ENCODE assay signal across 17 cellular contexts in the genomic region with DNA sequence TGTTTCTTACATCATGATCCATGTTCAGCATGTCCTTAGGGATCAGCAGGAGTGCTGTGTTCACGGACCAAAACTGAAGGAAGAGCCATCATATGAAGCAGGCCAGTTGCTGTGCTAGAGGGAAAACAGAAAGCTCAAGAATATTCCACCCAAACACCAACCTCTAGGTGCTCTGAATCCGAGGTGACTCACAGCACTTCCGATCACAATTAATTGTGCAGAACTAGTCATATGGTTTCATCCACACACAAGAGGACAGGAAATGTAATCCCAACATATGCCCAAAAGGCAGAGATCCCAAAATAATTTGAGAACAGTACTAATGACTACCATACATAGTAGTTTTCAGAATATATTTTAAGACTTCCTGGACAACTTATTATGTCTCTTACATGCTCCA.
DNase-seq lines count a peak whose midpoint lies in the region; ATAC-seq and TF ChIP-seq lines count a peak whose summit lies in the region.
"Had no signal": no experiment of that assay in that cellular context is flagged by ENCODE, and none has a peak within 500 bp of the region (broad histone marks: within the 10 kb centered on the region; RNA-seq: fewer than 3 reads in every experiment).

No MANE protein-coding gene starts in this region.

- CTCF ChIA-PET in A673 (lab: Charles Lee) (no interaction called here), PC-9 (lab: Charles Lee) (interaction anchor here (0.5 kb wide), 1 partner anchor 95 kb away, joined by 5 read pairs; no protein-coding TSS in a partner anchor)

- BruUV-seq in A673 (replicated peaks; lab: Mats Ljungman, UMichigan) (no TSS peak), PC-9 (replicated peaks; lab: Mats Ljungman, UMichigan) (no TSS peak)

- intact Hi-C loops in A673 (cut with micrococcal nuclease; ENCODE audit: unreplicated experiment): no loop called here
- intact Hi-C loops in PC-9 (cut with micrococcal nuclease; ENCODE audit: unreplicated experiment): no loop called here
- intact Hi-C loops in activated CD4-positive, alpha-beta T cell treated with anti-CD3 and anti-CD28 coated beads, Interleukin-2, amount 10 ng/mL, durations not matched to agents 24 days and 14 days (cut with micrococcal nuclease): no loop called here

- H3K36me3 Mint-ChIP-seq in activated CD4-positive, alpha-beta T cell treated with anti-CD3 and anti-CD28 coated beads, Interleukin-2, amount 10 ng/mL, durations not matched to agents 24 days and 14 days (ENCODE audit: low read depth): no peaks in the 10 kb centered on the region

- no peaks in the 10 kb centered on the region for H3K9me2 ChIP-seq in PC-9 (ENCODE audit: insufficient read depth)

- H3K4me3 Mint-ChIP-seq in activated CD4-positive, alpha-beta T cell treated with anti-CD3 and anti-CD28 coated beads, Interleukin-2, amount 10 ng/mL, durations not matched to agents 24 days and 14 days: no peak overlapping the region
- H3K4me3 Mint-ChIP-seq: CD4-positive, alpha-beta T cell had no signal

- no peak overlapping the region for H3K4me3 ChIP-seq in A673 (ENCODE audit: low read depth, low read length, poor library complexity, severe bottlenecking)
- no peak overlapping the region for H3K4me3 ChIP-seq in PC-9
- H3K4me3 ChIP-seq: HAP-1, K562 had no signal

- no peak overlapping the region for H3K27ac Mint-ChIP-seq in activated CD4-positive, alpha-beta T cell treated with anti-CD3 and anti-CD28 coated beads, Interleukin-2, amount 10 ng/mL, durations not matched to agents 24 days and 14 days
- H3K27ac Mint-ChIP-seq: CD4-positive, alpha-beta T cell had no signal

- no peaks in the 10 kb centered on the region for H3K36me3 ChIP-seq in A673 (ENCODE audit: insufficient read depth, low read length, poor library complexity, severe bottlenecking)
- H3K36me3 ChIP-seq in PC-9 (ENCODE audit: low read depth): no peaks in the 10 kb centered on the region
- H3K36me3 ChIP-seq: HAP-1 had no signal

- POLR2A ChIA-PET in A673 (lab: Charles Lee; ENCODE audit: low non-redundant PET) (interaction anchor here (0.6 kb wide), 1 partner anchor 14 kb away, joined by 4 read pairs; no protein-coding TSS in a partner anchor), PC-9 (lab: Charles Lee; ENCODE audit: unreplicated experiment) (no interaction called here)

- no peak overlapping the region for H3K4me2 ChIP-seq in PC-9

- no peaks in the 10 kb centered on the region for H3K27me3 ChIP-seq in A673 (replicated peaks; ENCODE audit: insufficient read depth, low read depth, low read length, poor library complexity)
- no peaks in the 10 kb centered on the region for H3K27me3 ChIP-seq in PC-9 (ENCODE audit: insufficient read depth, low read depth)

- peaks cover 4% of the 10 kb centered on the region for H3K27me3 Mint-ChIP-seq in activated CD4-positive, alpha-beta T cell treated with anti-CD3 and anti-CD28 coated beads, Interleukin-2, amount 10 ng/mL, durations not matched to agents 24 days and 14 days

- peaks cover 6% of the 10 kb centered on the region for H3K4me1 Mint-ChIP-seq in activated CD4-positive, alpha-beta T cell treated with anti-CD3 and anti-CD28 coated beads, Interleukin-2, amount 10 ng/mL, durations not matched to agents 24 days and 14 days

- TF ChIP-seq CTCF in A673 (conservative IDR thresholded peaks at IDR 0.05; ENCODE audit: low read depth, low read length) (no peak), PC-9 (conservative IDR thresholded peaks at IDR 0.05) (no peak)

- H3K4me1 ChIP-seq in A673 (ENCODE audit: insufficient read depth, low read length, poor library complexity, severe bottlenecking): no peaks in the 10 kb centered on the region
- H3K4me1 ChIP-seq in PC-9 (replicated peaks; ENCODE audit: insufficient read depth): no peaks in the 10 kb centered on the region
- H3K4me1 ChIP-seq: HAP-1 had no signal

- H3K27ac ChIP-seq in A673 (ENCODE audit: low read depth, low read length, poor library complexity, severe bottlenecking): no peak overlapping the region
- no peak overlapping the region for H3K27ac ChIP-seq in PC-9
- H3K27ac ChIP-seq: C4-2B, HL-60 had no signal

- H3K9me3 Mint-ChIP-seq in activated CD4-positive, alpha-beta T cell treated with anti-CD3 and anti-CD28 coated beads, Interleukin-2, amount 10 ng/mL, durations not matched to agents 24 days and 14 days: no peaks in the 10 kb centered on the region
- H3K9me3 Mint-ChIP-seq: CD4-positive, alpha-beta T cell had no signal

- H4K20me1 ChIP-seq in PC-9 (ENCODE audit: insufficient read depth): no peaks in the 10 kb centered on the region

- peak; percentile 0 for DNase-seq in A673 (ENCODE audit: low spot score)
- DNase-seq in HT1080 (ENCODE audit: low read depth): peak; percentile 65
- peak; percentile 15 for DNase-seq in RKO (ENCODE audit: low spot score)
- DNase-seq in superior temporal gyrus (ENCODE audit: extremely low spot score): peak; percentile 14
- DNase-seq in PC-9: no peak
- DNase-seq in activated CD4-positive, alpha-beta T cell treated with anti-CD3 and anti-CD28 coated beads, Interleukin-2, amount 10 ng/mL, durations not matched to agents 24 days and 14 days: no peak
- DNase-seq: AML-193; CD4-positive, alpha-beta T cell; DMS153; DMS79; GDM1; IMR-90 had no signal

- H3K79me2 ChIP-seq in PC-9 (ENCODE audit: low read depth): no peaks in the 10 kb centered on the region

- no peak overlapping the region for H2AFZ ChIP-seq in PC-9

- no peaks in the 10 kb centered on the region for H3K9me3 ChIP-seq in A673 (ENCODE audit: low read depth, low read length, poor library complexity, severe bottlenecking)
- H3K9me3 ChIP-seq in PC-9 (ENCODE audit: insufficient read depth, low read depth): no peaks in the 10 kb centered on the region; the same call in 1 of the 2 replicates
- H3K9me3 ChIP-seq: HAP-1 had no signal

- no peaks in the 10 kb centered on the region for H3F3A ChIP-seq in PC-9 (ENCODE audit: insufficient read depth, low read depth)

- ATAC-seq in GM21423 (IDR thresholded peaks at IDR 0.05; ENCODE audit: unreplicated experiment): no peak
- ATAC-seq: K562 had no signal

Comparison
In these comparisons a context has a peak if more than half of its experiments do, and no peak if none do; other contexts are left out.
1. DNase-seq: peak in A673 (single experiment), HT1080 (single experiment), RKO (single experiment) and superior temporal gyrus (single experiment); none in PC-9 (0 of 2) and activated CD4-positive, alpha-beta T cell treated with anti-CD3 and anti-CD28 coated beads, Interleukin-2, amount 10 ng/mL, durations not matched to agents 24 days and 14 days (single experiment).